In genomic region chr17:59669411-59669810, GRCh38 we compare ENCODE assay signal across 1 cellular context.
TF ChIP-seq lines count a peak whose summit lies in the region.

No MANE protein-coding gene starts in this region.

TF ChIP-seq in IMR-90, 13 proteins besides CTCF, POLR2A, EP300 and RAD21 (continued from another document):
- TF ChIP-seq USF2 (IDR thresholded peaks at IDR 0.05; ENCODE audit: low read depth, low read length) (no peak), SMC3 (IDR thresholded peaks at IDR 0.05; ENCODE audit: low read depth, low read length) (no peak), BHLHE40 (IDR thresholded peaks at IDR 0.05; ENCODE audit: low read depth, low read length) (no peak), ELK1 (IDR thresholded peaks at IDR 0.05; ENCODE audit: borderline replicate concordance, low read depth, low read length) (no peak)
